In the genomic region with DNA sequence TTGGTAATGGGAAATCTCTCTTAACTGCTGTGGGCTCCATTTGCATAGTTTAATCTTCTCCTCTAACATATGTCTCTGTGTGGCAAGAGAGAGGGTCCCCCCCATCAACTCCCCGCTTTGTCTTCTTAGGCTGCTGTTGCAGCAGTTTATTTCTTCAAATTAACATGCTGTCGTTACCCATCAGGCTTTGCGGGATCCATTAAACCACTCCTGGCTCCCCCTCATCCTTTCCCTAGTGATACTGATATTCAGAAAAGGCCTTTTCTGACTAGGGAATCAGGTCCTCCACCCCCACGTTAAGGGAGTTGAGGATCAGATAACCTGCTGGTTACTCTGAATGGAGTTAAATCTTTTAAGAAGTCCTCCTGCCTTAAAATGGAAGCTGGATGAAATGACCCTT, we compare ENCODE assay signal across 3 cellular contexts.
TF ChIP-seq lines count a peak whose summit lies in the region.

No MANE protein-coding gene starts in this region.

TF ChIP-seq in K562, 482 proteins besides CTCF, POLR2A, EP300 and RAD21:
- TF ChIP-seq HDAC2 (IDR thresholded peaks at IDR 0.05), result no peak
- TF ChIP-seq, protein P1, sequence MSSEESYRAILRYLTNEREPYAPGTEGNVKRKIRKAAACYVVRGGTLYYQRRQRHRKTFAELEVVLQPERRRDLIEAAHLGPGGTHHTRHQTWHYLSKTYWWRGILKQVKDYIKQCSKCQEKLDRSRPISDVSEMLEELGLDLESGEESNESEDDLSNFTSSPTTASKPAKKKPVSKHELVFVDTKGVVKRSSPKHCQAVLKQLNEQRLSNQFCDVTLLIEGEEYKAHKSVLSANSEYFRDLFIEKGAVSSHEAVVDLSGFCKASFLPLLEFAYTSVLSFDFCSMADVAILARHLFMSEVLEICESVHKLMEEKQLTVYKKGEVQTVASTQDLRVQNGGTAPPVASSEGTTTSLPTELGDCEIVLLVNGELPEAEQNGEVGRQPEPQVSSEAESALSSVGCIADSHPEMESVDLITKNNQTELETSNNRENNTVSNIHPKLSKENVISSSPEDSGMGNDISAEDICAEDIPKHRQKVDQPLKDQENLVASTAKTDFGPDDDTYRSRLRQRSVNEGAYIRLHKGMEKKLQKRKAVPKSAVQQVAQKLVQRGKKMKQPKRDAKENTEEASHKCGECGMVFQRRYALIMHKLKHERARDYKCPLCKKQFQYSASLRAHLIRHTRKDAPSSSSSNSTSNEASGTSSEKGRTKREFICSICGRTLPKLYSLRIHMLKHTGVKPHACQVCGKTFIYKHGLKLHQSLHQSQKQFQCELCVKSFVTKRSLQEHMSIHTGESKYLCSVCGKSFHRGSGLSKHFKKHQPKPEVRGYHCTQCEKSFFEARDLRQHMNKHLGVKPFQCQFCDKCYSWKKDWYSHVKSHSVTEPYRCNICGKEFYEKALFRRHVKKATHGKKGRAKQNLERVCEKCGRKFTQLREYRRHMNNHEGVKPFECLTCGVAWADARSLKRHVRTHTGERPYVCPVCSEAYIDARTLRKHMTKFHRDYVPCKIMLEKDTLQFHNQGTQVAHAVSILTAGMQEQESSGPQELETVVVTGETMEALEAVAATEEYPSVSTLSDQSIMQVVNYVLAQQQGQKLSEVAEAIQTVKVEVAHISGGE (CRISPR knock-in tag; IDR thresholded peaks at IDR 0.05), result no peak
- TF ChIP-seq HMBOX1 (IDR thresholded peaks at IDR 0.05), result peak; percentile 80
- TF ChIP-seq SUPT5H (IDR thresholded peaks at IDR 0.05), result no peak
- TF ChIP-seq, protein P2, sequence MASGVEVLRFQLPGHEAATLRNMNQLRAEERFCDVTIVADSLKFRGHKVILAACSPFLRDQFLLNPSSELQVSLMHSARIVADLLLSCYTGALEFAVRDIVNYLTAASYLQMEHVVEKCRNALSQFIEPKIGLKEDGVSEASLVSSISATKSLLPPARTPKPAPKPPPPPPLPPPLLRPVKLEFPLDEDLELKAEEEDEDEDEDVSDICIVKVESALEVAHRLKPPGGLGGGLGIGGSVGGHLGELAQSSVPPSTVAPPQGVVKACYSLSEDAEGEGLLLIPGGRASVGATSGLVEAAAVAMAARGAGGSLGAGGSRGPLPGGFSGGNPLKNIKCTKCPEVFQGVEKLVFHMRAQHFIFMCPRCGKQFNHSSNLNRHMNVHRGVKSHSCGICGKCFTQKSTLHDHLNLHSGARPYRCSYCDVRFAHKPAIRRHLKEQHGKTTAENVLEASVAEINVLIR (CRISPR knock-in tag; IDR thresholded peaks at IDR 0.05), result no peak
- TF ChIP-seq YBX1 (IDR thresholded peaks at IDR 0.05), result no peak
- no peak for TF ChIP-seq XRCC3 (IDR thresholded peaks at IDR 0.05)
- no peak for TF ChIP-seq SRSF3 (IDR thresholded peaks at IDR 0.05; ENCODE audit: insufficient read depth, low read length)

TF ChIP-seq in neural cell, 6 proteins besides CTCF, POLR2A, EP300 and RAD21:
- TF ChIP-seq TAF1 (IDR thresholded peaks at IDR 0.05; ENCODE audit: low read depth) (no peak), MXI1 (conservative IDR thresholded peaks at IDR 0.05; ENCODE audit: poor library complexity, severe bottlenecking) (no peak), SMC3 (conservative IDR thresholded peaks at IDR 0.05; ENCODE audit: poor library complexity) (no peak), POLR2AphosphoS5 (IDR thresholded peaks at IDR 0.05) (no peak), EZH2 (IDR thresholded peaks at IDR 0.05; ENCODE audit: borderline replicate concordance, insufficient read depth, low read length, poor library complexity, severe bottlenecking) (no peak), REST (IDR thresholded peaks at IDR 0.05; ENCODE audit: borderline replicate concordance) (no peak)

TF ChIP-seq in HEK293T, 16 proteins besides CTCF, POLR2A, EP300 and RAD21:
- no peak for TF ChIP-seq FOXA1 (IDR thresholded peaks at IDR 0.05)
- TF ChIP-seq ZNF384 (IDR thresholded peaks at IDR 0.05), result no peak
- TF ChIP-seq BHLHE40 (IDR thresholded peaks at IDR 0.05; ENCODE audit: borderline replicate concordance), result no peak
- TF ChIP-seq NFRKB (IDR thresholded peaks at IDR 0.05), result no peak
- no peak for TF ChIP-seq FOXK2 (IDR thresholded peaks at IDR 0.05)
- TF ChIP-seq HDGF (IDR thresholded peaks at IDR 0.05; ENCODE audit: borderline replicate concordance), result no peak
- TF ChIP-seq LEF1 (IDR thresholded peaks at IDR 0.05; ENCODE audit: borderline replicate concordance), result no peak
- no peak for TF ChIP-seq SUZ12 (IDR thresholded peaks at IDR 0.05)
- no peak for TF ChIP-seq FOXM1 (IDR thresholded peaks at IDR 0.05; ENCODE audit: borderline replicate concordance)
- TF ChIP-seq TARDBP (IDR thresholded peaks at IDR 0.05), result no peak
- no peak for TF ChIP-seq ARNT (IDR thresholded peaks at IDR 0.05)
- TF ChIP-seq SP1 (IDR thresholded peaks at IDR 0.05), result no peak
- TF ChIP-seq CTBP1 (IDR thresholded peaks at IDR 0.05; ENCODE audit: borderline replicate concordance), result no peak
